1 cellular context compared by ENCODE assay signal in genomic region chr5:39016587-39017275, GRCh38.
TF ChIP-seq lines count a peak whose summit lies in the region.

No MANE protein-coding gene starts in this region.

TF ChIP-seq in GM23338, 12 proteins besides CTCF, POLR2A, EP300 and RAD21 (continued from another document):
- TF ChIP-seq REST (IDR thresholded peaks at IDR 0.05; ENCODE audit: unreplicated experiment) (no peak), EZH2phosphoT487 (IDR thresholded peaks at IDR 0.05; ENCODE audit: unreplicated experiment) (no peak), ZNF331 (CRISPR knock-in tag; IDR thresholded peaks at IDR 0.05; ENCODE audit: low read depth) (no peak), JUNB (IDR thresholded peaks at IDR 0.05; ENCODE audit: unreplicated experiment) (no peak), POLR2AphosphoS5 (IDR thresholded peaks at IDR 0.05; ENCODE audit: low read depth) (no peak), ETS1 (IDR thresholded peaks at IDR 0.05) (no peak), ZNF114 (CRISPR knock-in tag; IDR thresholded peaks at IDR 0.05) (no peak)
